Comparison of ENCODE assay signal across 8 cellular contexts in genomic region chr9:128892223-128892892, GRCh38. TPM values are rescaled to one million over a fixed set of nuclear protein-coding genes. Genes with fewer than 3 reads are reported as not detected.
A peak's percentile ranks its signal among the peaks of the same experiment; 100 is the strongest.
DNase-seq lines count a peak whose midpoint lies in the region; ATAC-seq and TF ChIP-seq lines count a peak whose summit lies in the region.

No MANE protein-coding gene starts in this region.

- TF ChIP-seq POLR2A in spleen (IDR thresholded peaks at IDR 0.05), result no peak

- H3K4me3 ChIP-seq in astrocyte of the spinal cord (ENCODE audit: low read depth, low read length), result no peak overlapping the region
- no peak overlapping the region for H3K4me3 ChIP-seq in spleen

- peaks cover 18 to 96% (median 45%) of the 10 kb centered on the region in 6 donors for H3K4me1 ChIP-seq in spleen

- DNase-seq in activated CD8-positive, alpha-beta memory T cell treated with anti-CD3 and anti-CD28 coated beads, Interleukin-2, amount 10 ng/mL, durations not matched to agents 7 days and 5 days, result peak; percentile 47
- DNase-seq in activated CD8-positive, alpha-beta memory T cell treated with anti-CD3 and anti-CD28 coated beads, Interleukin-2, amount 50 U/mL, for 48 hours, result no peak
- peak; percentile 83 for DNase-seq in astrocyte of the spinal cord (ENCODE audit: low read depth, low spot score)
- DNase-seq in immature natural killer cell, result peak; percentile 46 to 52 (median 49)
- peak; percentile 84 for DNase-seq in spleen

- H3K36me3 Mint-ChIP-seq in activated CD8-positive, alpha-beta memory T cell treated with anti-CD3 and anti-CD28 coated beads, Interleukin-2, amount 10 ng/mL, durations not matched to agents 7 days and 5 days, result peaks cover 29% of the 10 kb centered on the region
- peaks cover 10 to 24% (median 22%) of the 10 kb centered on the region in 3 donors for H3K36me3 Mint-ChIP-seq in immature natural killer cell

- no peaks in the 10 kb centered on the region for H3K9me3 ChIP-seq in spleen

- intact Hi-C loops in spleen (cut with DNase I; ENCODE audit: low total_unique reads), result no loop called here

- no peaks in the 10 kb centered on the region for H3K9me3 Mint-ChIP-seq in activated CD8-positive, alpha-beta memory T cell treated with anti-CD3 and anti-CD28 coated beads, Interleukin-2, amount 10 ng/mL, durations not matched to agents 7 days and 5 days (ENCODE audit: low read depth)
- no peaks in the 10 kb centered on the region for H3K9me3 Mint-ChIP-seq in immature natural killer cell

- peak; percentile 37 for ATAC-seq in activated CD8-positive, alpha-beta memory T cell treated with anti-CD3 and anti-CD28 coated beads, Interleukin-2, amount 10 ng/mL, durations not matched to agents 7 days and 5 days
- no peak for ATAC-seq in GM21423 (IDR thresholded peaks at IDR 0.05; ENCODE audit: unreplicated experiment)
- no peak for ATAC-seq in HG02973 (IDR thresholded peaks at IDR 0.05; ENCODE audit: unreplicated experiment)
- no peak for ATAC-seq in GM21360 (IDR thresholded peaks at IDR 0.05; ENCODE audit: unreplicated experiment)

- no peaks in the 10 kb centered on the region for H3K27me3 Mint-ChIP-seq in activated CD8-positive, alpha-beta memory T cell treated with anti-CD3 and anti-CD28 coated beads, Interleukin-2, amount 10 ng/mL, durations not matched to agents 7 days and 5 days
- H3K27me3 Mint-ChIP-seq in immature natural killer cell (ENCODE audit: low read depth in 3 of 3), result peaks cover 0 to 6% (median 2%) of the 10 kb centered on the region in 3 donors

- H3K4me3 Mint-ChIP-seq in activated CD8-positive, alpha-beta memory T cell treated with anti-CD3 and anti-CD28 coated beads, Interleukin-2, amount 10 ng/mL, durations not matched to agents 7 days and 5 days, result no peak overlapping the region
- H3K4me3 Mint-ChIP-seq in immature natural killer cell, result peak overlapping the region; percentile 26 to 74 (median 62)

- H3K4me1 Mint-ChIP-seq in activated CD8-positive, alpha-beta memory T cell treated with anti-CD3 and anti-CD28 coated beads, Interleukin-2, amount 10 ng/mL, durations not matched to agents 7 days and 5 days, result peaks cover 49% of the 10 kb centered on the region
- H3K4me1 Mint-ChIP-seq in immature natural killer cell, result peaks cover 66 to 76% of the 10 kb centered on the region in 2 donors

- no peak for TF ChIP-seq CTCF in astrocyte of the spinal cord (IDR thresholded peaks at IDR 0.05; ENCODE audit: low read depth, low read length)
- no peak for TF ChIP-seq CTCF in spleen (IDR thresholded peaks at IDR 0.05 in 8 of 11, conservative IDR thresholded peaks at IDR 0.05 in 3 of 11)

- peaks cover 0 to 98% (median 32%) of the 10 kb centered on the region in 6 donors for H3K36me3 ChIP-seq in spleen

- no peaks in the 10 kb centered on the region for H3K27me3 ChIP-seq in spleen (replicated peaks in 1 of 7)

- H3K27ac Mint-ChIP-seq in activated CD8-positive, alpha-beta memory T cell treated with anti-CD3 and anti-CD28 coated beads, Interleukin-2, amount 10 ng/mL, durations not matched to agents 7 days and 5 days, result peak overlapping the region; percentile 46
- peak overlapping the region; percentile 83 to 95 (median 92) for H3K27ac Mint-ChIP-seq in immature natural killer cell

- peak overlapping the region; percentile 2 to 83 (median 66) for H3K27ac ChIP-seq in spleen

- CTCF ChIA-PET in activated CD8-positive, alpha-beta memory T cell treated with anti-CD3 and anti-CD28 coated beads, Interleukin-2, amount 10 ng/mL, durations not matched to agents 7 days and 5 days (lab: Charles Lee), result interaction anchor here (1.5 kb wide), 1 partner anchor 35 kb away, joined by 4 read pairs; no protein-coding TSS in a partner anchor

- WGBS in spleen, 5 donors, result 61 to 79% (median 62%) methylated on average over 11 to 17 of the region's 17 CpGs

- in situ Hi-C loops in astrocyte of the spinal cord (cut with HindIII; ENCODE audit: low sequenced_read_pairs), result no loop called here

RNA-seq across cellular contexts. Expression of gene LRRC8A, which starts 10.4 kb away (rescaled TPM):
- total RNA-seq in activated CD8-positive, alpha-beta memory T cell treated with anti-CD3 and anti-CD28 coated beads, Interleukin-2, amount 10 ng/mL, durations not matched to agents 7 days and 5 days, result 10 to 100 TPM; 25.6 to 26.7 TPM
- polyA plus RNA-seq in immature natural killer cell (10 to 100 TPM; 29.3 to 98.2 (median 34.6) TPM), spleen (10 to 100 TPM in 1 of 3 donors, 1 to 10 TPM in 2; 3.5 to 10.3 (median 5.8) TPM)
- total RNA-seq in spleen, result 10 to 100 TPM; 22.8 to 59.0 (median 39.1) TPM

RNA-seq across cellular contexts. Expression of gene KYAT1, which starts 10.6 kb away (rescaled TPM):
- total RNA-seq in activated CD8-positive, alpha-beta memory T cell treated with anti-CD3 and anti-CD28 coated beads, Interleukin-2, amount 10 ng/mL, durations not matched to agents 7 days and 5 days, result 10 to 100 TPM; 12.7 to 20.6 TPM
- 10 to 100 TPM in 1 of 3 donors, 1 to 10 TPM in 2; 9.6 to 10.1 (median 10.0) TPM for polyA plus RNA-seq in immature natural killer cell
- total RNA-seq in spleen, result 1 to 10 TPM; 4.7 to 8.7 (median 6.4) TPM
- 10 to 100 TPM in 1 of 3 donors, 1 to 10 TPM in 2; 6.6 to 19.9 (median 7.9) TPM for polyA plus RNA-seq in spleen

RNA-seq across cellular contexts. Expression of gene PHYHD1, which starts 28.4 kb away (rescaled TPM):
- under 1 TPM; 0.47 to 0.63 TPM for total RNA-seq in activated CD8-positive, alpha-beta memory T cell treated with anti-CD3 and anti-CD28 coated beads, Interleukin-2, amount 10 ng/mL, durations not matched to agents 7 days and 5 days
- polyA plus RNA-seq in immature natural killer cell, result 1 to 10 TPM; 2.7 to 7.1 (median 4.1) TPM
- 10 to 100 TPM in 5 of 7 donors, 1 to 10 TPM in 2; 7.2 to 22.3 (median 10.9) TPM for total RNA-seq in spleen
- polyA plus RNA-seq in spleen, result 10 to 100 TPM; 12.0 to 13.2 (median 13.2) TPM

RNA-seq across cellular contexts. Expression of gene DOLK, which starts 55.0 kb away (rescaled TPM):
- total RNA-seq in activated CD8-positive, alpha-beta memory T cell treated with anti-CD3 and anti-CD28 coated beads, Interleukin-2, amount 10 ng/mL, durations not matched to agents 7 days and 5 days, result 10 to 100 TPM in 1 of 2 experiments, 1 to 10 TPM in 1; 7.7 to 11.1 TPM
- polyA plus RNA-seq in immature natural killer cell (10 to 100 TPM in 1 of 3 donors, 1 to 10 TPM in 2; 9.5 to 18.0 (median 10.0) TPM), spleen (1 to 10 TPM; 5.3 to 8.4 (median 6.5) TPM)
- 10 to 100 TPM in 5 of 7 donors, 1 to 10 TPM in 2; 8.0 to 16.3 (median 12.6) TPM for total RNA-seq in spleen

RNA-seq across cellular contexts. Expression of gene NUP188, which starts 55.1 kb away (rescaled TPM):
- total RNA-seq in activated CD8-positive, alpha-beta memory T cell treated with anti-CD3 and anti-CD28 coated beads, Interleukin-2, amount 10 ng/mL, durations not matched to agents 7 days and 5 days, result 100 to 1,000 TPM in 1 of 2 experiments, 10 to 100 TPM in 1; 88.0 to 108 TPM
- polyA plus RNA-seq in immature natural killer cell (10 to 100 TPM; 12.2 to 31.8 (median 18.6) TPM), spleen (10 to 100 TPM; 11.0 to 16.4 (median 11.1) TPM)
- total RNA-seq in spleen, result 10 to 100 TPM; 44.2 to 72.5 (median 58.7) TPM

Comparison
In these comparisons a context has a peak if more than half of its experiments do, and no peak if none do; other contexts are left out.
1. RNA of gene PHYHD1, which starts 28.4 kb away (total RNA-seq): 7.2 to 22.3 TPM in spleen; 0.47 to 0.63 TPM in activated CD8-positive, alpha-beta memory T cell treated with anti-CD3 and anti-CD28 coated beads, Interleukin-2, amount 10 ng/mL, durations not matched to agents 7 days and 5 days; every median in the first group is over 4 times any median in the second.